Comparison of ENCODE assay signal across 16 cellular contexts in the genomic region with DNA sequence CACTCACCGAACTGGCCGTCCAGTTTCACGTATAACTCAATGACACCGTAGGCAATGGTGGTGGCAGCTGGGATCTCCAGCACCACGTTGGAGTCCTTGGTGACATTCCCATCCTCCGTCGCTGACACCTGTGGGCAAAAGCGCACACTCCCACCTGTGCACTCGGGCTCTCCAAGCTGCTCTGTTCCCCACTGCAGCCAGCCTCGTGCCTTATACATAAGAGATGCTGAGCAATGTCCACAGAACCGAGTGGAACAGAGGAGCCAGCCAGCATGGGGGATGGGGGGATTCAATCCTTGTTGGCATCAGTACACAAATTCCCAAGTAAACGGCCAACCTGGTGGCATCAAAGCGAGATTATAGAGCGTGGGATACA.
"Had no signal": no experiment of that assay in that cellular context is flagged by ENCODE, and none has a peak within 500 bp of the region (broad histone marks: within the 10 kb centered on the region; RNA-seq: fewer than 3 reads in every experiment).

No MANE protein-coding gene starts in this region.

- H3K4me1 ChIP-seq: ascending aorta, heart right ventricle, lower lobe of right lung, tibial artery, vagina had no signal

- H3K27me3 ChIP-seq: ascending aorta, gastrocnemius medialis, heart right ventricle, tibial artery, vagina had no signal

- H3K4me3 ChIP-seq: ascending aorta, gastrocnemius medialis, heart right ventricle, lower lobe of right lung, tibial artery, vagina had no signal

- H3K27ac Mint-ChIP-seq: activated CD4-positive, alpha-beta T cell treated with anti-CD3 and anti-CD28 coated beads, Interleukin-2, amount 10 ng/mL, durations not matched to agents 7 days and 5 days; activated naive CD4-positive, alpha-beta T cell treated with anti-CD3 and anti-CD28 coated beads for 36 hours; activated T-helper 2 cell treated with anti-CD3 and anti-CD28 coated beads, Interferon-gamma antibody, Interleukin-2, Interleukin-4, amounts not matched to agents 10 μg/mL and 5 μg/mL and 100 μg/mL, durations not matched to agents 14 hours and 24 hours and 36 hours; naive thymus-derived CD4-positive, alpha-beta T cell; stimulated activated naive B cell treated with anti-CD40 and anti-IgM and Interleukin-4, amounts not matched to agents 10 μg/mL and 1 μg/mL and 100 μg/mL, for 72 hours had no signal

- H3K9me3 ChIP-seq: ascending aorta, gastrocnemius medialis, heart right ventricle, lower lobe of right lung, tibial artery, vagina had no signal

- H3K36me3 ChIP-seq: gastrocnemius medialis, lower lobe of right lung, vagina had no signal

- H3K4me3 Mint-ChIP-seq: activated CD4-positive, alpha-beta T cell treated with anti-CD3 and anti-CD28 coated beads, Interleukin-2, amount 10 ng/mL, durations not matched to agents 7 days and 5 days; activated naive CD4-positive, alpha-beta T cell treated with anti-CD3 and anti-CD28 coated beads for 36 hours; naive thymus-derived CD4-positive, alpha-beta T cell had no signal

- ATAC-seq: heart right ventricle; left colon; lower lobe of right lung; naive thymus-derived CD4-positive, alpha-beta T cell; stimulated activated naive B cell treated with anti-CD40 and anti-IgM and Interleukin-4, amounts not matched to agents 10 μg/mL and 1 μg/mL and 100 μg/mL, for 72 hours had no signal

- DNase-seq: activated CD4-positive, alpha-beta T cell treated with anti-CD3 and anti-CD28 coated beads, Interleukin-2, amount 10 ng/mL, durations not matched to agents 7 days and 5 days; activated naive CD4-positive, alpha-beta T cell treated with anti-CD3 and anti-CD28 coated beads for 36 hours; gastrocnemius medialis; heart right ventricle; left colon; lower lobe of right lung; naive thymus-derived CD4-positive, alpha-beta T cell; posterior cingulate gyrus; retina; stimulated activated CD4-positive, alpha-beta T cell treated with anti-CD3 and anti-CD28 coated beads, Interleukin-15, amount 100 ng/mL, for 24 hours; stimulated activated CD4-positive, alpha-beta T cell treated with anti-CD3 and anti-CD28 coated beads, Interleukin-4, amount 100 ng/mL, for 1 hour; stimulated activated naive B cell treated with anti-CD40 and anti-IgM and Interleukin-4, amounts not matched to agents 10 μg/mL and 1 μg/mL and 100 μg/mL, for 72 hours had no signal

- H3K9me3 Mint-ChIP-seq: activated CD4-positive, alpha-beta T cell treated with anti-CD3 and anti-CD28 coated beads, Interleukin-2, amount 10 ng/mL, durations not matched to agents 7 days and 5 days; activated naive CD4-positive, alpha-beta T cell treated with anti-CD3 and anti-CD28 coated beads for 36 hours; activated T-helper 2 cell treated with anti-CD3 and anti-CD28 coated beads, Interferon-gamma antibody, Interleukin-2, Interleukin-4, amounts not matched to agents 10 μg/mL and 5 μg/mL and 100 μg/mL, durations not matched to agents 14 hours and 24 hours and 36 hours had no signal

- H3K27ac ChIP-seq: ascending aorta, heart right ventricle, lower lobe of right lung, tibial artery, vagina had no signal
